Comparison of ENCODE assay signal across 1 cellular context in the genomic region with DNA sequence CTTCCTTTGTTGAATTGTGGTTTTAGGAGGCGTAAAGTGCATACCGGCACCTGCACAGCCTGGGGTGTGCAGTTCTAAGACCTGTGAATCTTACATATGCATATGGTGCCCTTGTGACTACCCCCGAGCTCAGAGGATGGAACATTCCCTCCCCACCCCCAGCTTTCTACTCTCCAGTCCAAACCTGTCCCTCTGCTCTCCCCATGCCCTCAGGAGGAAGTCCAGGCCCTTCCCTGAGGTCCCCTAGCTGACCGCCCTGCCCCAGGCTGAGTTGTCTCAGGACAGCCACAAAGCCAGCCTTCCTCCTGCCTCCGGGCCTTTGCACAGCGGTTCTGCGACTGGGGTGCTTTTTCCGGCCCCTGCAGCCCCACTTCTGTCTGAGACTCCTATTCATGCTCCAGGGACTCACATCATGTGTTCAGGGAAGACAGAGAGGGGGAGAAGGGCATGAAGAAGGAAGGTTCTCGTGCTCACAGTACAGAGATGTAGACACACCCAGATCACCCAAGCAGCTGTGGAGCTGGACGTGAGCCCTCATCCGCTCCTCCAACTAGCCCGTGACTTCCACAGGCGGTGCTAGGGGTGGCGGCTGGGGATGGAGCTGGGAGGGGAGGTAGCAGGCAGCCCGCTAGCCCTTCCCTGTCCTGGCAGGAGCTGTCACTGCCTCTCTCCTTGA.
TF ChIP-seq lines count a peak whose summit lies in the region.

No MANE protein-coding gene starts in this region.

TF ChIP-seq in HepG2, 621 proteins besides CTCF, POLR2A, EP300 and RAD21 (continued from another document):
- TF ChIP-seq PRDM10 (CRISPR knock-in tag; IDR thresholded peaks at IDR 0.05; ENCODE audit: low read depth) (0 out of 2 replicates have a peak, but pooled peaks have one; percentile 23), ZBTB38 (CRISPR knock-in tag; IDR thresholded peaks at IDR 0.05) (0 out of 2 replicates have a peak, but pooled peaks have one; percentile 32), RFX5 (IDR thresholded peaks at IDR 0.05; ENCODE audit: low read depth, low read length) (no peak), ZMYM3 (CRISPR knock-in tag; IDR thresholded peaks at IDR 0.05) (0 out of 2 replicates have a peak, but pooled peaks have one; percentile 27)
TF ChIP-seq in HepG2: peak in this region for 4.
